In the genomic region with DNA sequence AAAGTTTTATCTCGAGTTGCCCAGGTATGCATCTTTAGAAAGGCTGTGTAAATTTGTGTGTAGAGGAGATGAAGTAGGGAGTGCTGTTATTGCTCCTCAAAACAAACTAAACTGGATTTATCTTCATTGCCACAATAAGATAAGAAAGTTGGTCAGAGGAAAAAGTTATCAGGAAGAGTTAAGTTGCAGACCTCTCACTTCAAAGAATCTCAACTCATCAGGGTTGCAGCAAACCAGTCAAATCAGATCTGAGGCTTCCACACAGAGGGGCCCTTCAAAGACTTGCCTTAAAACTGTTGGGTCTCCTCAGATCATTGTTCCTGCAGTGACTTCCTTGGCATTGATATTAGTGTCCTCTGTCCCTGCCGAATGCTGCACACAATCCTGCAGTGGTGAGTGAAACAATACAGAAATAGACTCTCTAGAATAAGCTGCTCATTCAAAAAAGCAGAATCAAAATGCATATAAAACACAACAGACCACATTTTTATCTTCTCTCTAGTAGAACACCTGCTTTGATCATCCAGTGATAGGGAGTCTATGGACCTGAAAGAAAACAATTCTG, we compare ENCODE assay signal across 16 cellular contexts.
"Had no signal": no experiment of that assay in that cellular context is flagged by ENCODE, and none has a peak within 500 bp of the region (broad histone marks: within the 10 kb centered on the region; RNA-seq: fewer than 3 reads in every experiment).

No MANE protein-coding gene starts in this region.

- H3K4me1 ChIP-seq: tibial artery had no signal

- H3K27ac Mint-ChIP-seq: activated CD4-positive, alpha-beta memory T cell treated with anti-CD3 and anti-CD28 coated beads for 36 hours; immature natural killer cell; stimulated activated naive B cell treated with anti-CD40 and anti-IgM and Interleukin-4, amounts not matched to agents 10 μg/mL and 1 μg/mL and 100 μg/mL, for 72 hours had no signal

- H3K4me1 Mint-ChIP-seq: immature natural killer cell; naive B cell; stimulated activated naive B cell treated with anti-CD40 and anti-IgM and Interleukin-4, amounts not matched to agents 10 μg/mL and 1 μg/mL and 100 μg/mL, for 72 hours had no signal

- H3K4me3 Mint-ChIP-seq: activated CD4-positive, alpha-beta memory T cell treated with anti-CD3 and anti-CD28 coated beads for 36 hours; activated CD4-positive, alpha-beta T cell treated with anti-CD3 and anti-CD28 coated beads for 36 hours; activated T-helper 17 cell treated with anti-CD3 and anti-CD28 coated beads, Interleukin-2, amount 50 U/mL, for 72 hours; immature natural killer cell; naive B cell; stimulated activated naive B cell treated with anti-CD40 and anti-IgM and Interleukin-4, amounts not matched to agents 10 μg/mL and 1 μg/mL and 100 μg/mL, for 72 hours had no signal

- H3K9me3 ChIP-seq: mucosa of descending colon had no signal

- DNase-seq: activated CD4-positive, alpha-beta memory T cell treated with anti-CD3 and anti-CD28 coated beads for 36 hours; activated CD4-positive, alpha-beta T cell treated with anti-CD3 and anti-CD28 coated beads for 36 hours; activated naive CD4-positive, alpha-beta T cell treated with Interleukin-2 at 50 U/mL for 16 hours; activated T-cell treated with anti-CD3 and anti-CD28 coated beads, Interleukin-2, amount 50 U/mL, for 1 hour; dermis blood vessel endothelial cell; effector memory CD4-positive, alpha-beta T cell; immature natural killer cell; kidney glomerular epithelial cell; left ventricle myocardium inferior; mucosa of descending colon; naive B cell; stimulated activated naive B cell treated with anti-CD40 and anti-IgM and Interleukin-4, amounts not matched to agents 10 μg/mL and 1 μg/mL and 100 μg/mL, for 72 hours; T-helper 1 cell; tibial artery had no signal

- H3K36me3 Mint-ChIP-seq: stimulated activated naive B cell treated with anti-CD40 and anti-IgM and Interleukin-4, amounts not matched to agents 10 μg/mL and 1 μg/mL and 100 μg/mL, for 72 hours had no signal

- H3K27me3 Mint-ChIP-seq: activated CD4-positive, alpha-beta memory T cell treated with anti-CD3 and anti-CD28 coated beads for 36 hours; activated CD4-positive, alpha-beta T cell treated with anti-CD3 and anti-CD28 coated beads for 36 hours; activated T-helper 17 cell treated with anti-CD3 and anti-CD28 coated beads, Interleukin-2, amount 50 U/mL, for 72 hours; naive B cell; stimulated activated naive B cell treated with anti-CD40 and anti-IgM and Interleukin-4, amounts not matched to agents 10 μg/mL and 1 μg/mL and 100 μg/mL, for 72 hours had no signal

- H3K36me3 ChIP-seq: esophagus muscularis mucosa, left ventricle myocardium inferior, tibial artery had no signal

- H3K27ac ChIP-seq: esophagus muscularis mucosa, left ventricle myocardium inferior, tibial artery had no signal

- H3K4me3 ChIP-seq: esophagus muscularis mucosa, left ventricle myocardium inferior, mucosa of descending colon, tibial artery had no signal

- H3K27me3 ChIP-seq: esophagus muscularis mucosa, tibial artery had no signal
